ENCODE assay signal across 9 cellular contexts in genomic region chr6:90179190-90180169, GRCh38.
DNase-seq lines count a peak whose midpoint lies in the region; ATAC-seq and TF ChIP-seq lines count a peak whose summit lies in the region.
"Had no signal": no experiment of that assay in that cellular context is flagged by ENCODE, and none has a peak within 500 bp of the region (broad histone marks: within the 10 kb centered on the region; RNA-seq: fewer than 3 reads in every experiment).

No MANE protein-coding gene starts in this region.

- CTCF ChIA-PET in A673 (lab: Charles Lee) (no interaction called here), T-cell (lab: Charles Lee) (interaction anchor here (0.7 to 4.2 kb wide), 9 partner anchors 9 to 239 kb away, joined by 3 to 27 read pairs (median 4); no protein-coding TSS in a partner anchor)

- intact Hi-C loops in A673 (cut with micrococcal nuclease; ENCODE audit: unreplicated experiment), result loop anchor here (5.0 kb wide), 1 partner anchor 202 kb away; no protein-coding TSS in a partner anchor

- ATAC-seq in T-cell (replicated peaks in 1 of 4), result no peak
- ATAC-seq in foreskin keratinocyte, result no peak

- H3K27ac Mint-ChIP-seq in T-cell, result peak overlapping the region; percentile 40 to 92

- H3K27me3 ChIP-seq in A673 (replicated peaks; ENCODE audit: insufficient read depth, low read depth, low read length, poor library complexity), result no peaks in the 10 kb centered on the region
- peaks cover 1% of the 10 kb centered on the region for H3K27me3 ChIP-seq in GM06990 (replicated peaks; ENCODE audit: control insufficient read depth, insufficient read depth, low read length)
- H3K27me3 ChIP-seq in foreskin keratinocyte, result no peaks in the 10 kb centered on the region

- no peak overlapping the region for H3K27ac ChIP-seq in A673 (ENCODE audit: low read depth, low read length, poor library complexity, severe bottlenecking)
- H3K27ac ChIP-seq in foreskin keratinocyte, result no peak overlapping the region

- peaks cover 78 to 81% (median 81%) of the 10 kb centered on the region in 3 donors for H3K4me1 Mint-ChIP-seq in T-cell

- H3K36me3 Mint-ChIP-seq in T-cell, result peaks cover 14% of the 10 kb centered on the region

- peak overlapping the region in 1 of 3 donors; percentile 55 for H3K4me3 Mint-ChIP-seq in T-cell

- POLR2A ChIA-PET in A673 (lab: Charles Lee; ENCODE audit: low non-redundant PET), result no interaction called here
- POLR2A ChIA-PET in T-cell (lab: Charles Lee), result interaction anchor here (0.6 to 0.9 kb wide), 2 partner anchors 38 to 114 kb away, joined by 3 read pairs; no protein-coding TSS in a partner anchor

- DNase-seq in A673 (ENCODE audit: low spot score) (peak; percentile 40), GM06990 (ENCODE audit: extremely low read depth, insufficient read length) (no peak), T-cell (peak in 12 of 34 experiments; percentile 15 to 50 (median 32)), foreskin keratinocyte (no peak), anterior cingulate cortex (lab: John Stamatoyannopoulos, UW) (no peak), NCI-H1930 (lab: John Stamatoyannopoulos, UW) (no peak), Ammon's horn (ENCODE audit: low spot score) (no peak)
- no peak for DNase-seq in activated CD8-positive, alpha-beta memory T cell treated with anti-CD3 and anti-CD28 coated beads, Interleukin-2, amount 50 U/mL, for 48 hours
- DNase-seq: activated gamma-delta T cell treated with Interleukin-2 at 50 U/mL for 16 hours had no signal

- no peaks in the 10 kb centered on the region for H3K36me3 ChIP-seq in A673 (ENCODE audit: insufficient read depth, low read length, poor library complexity, severe bottlenecking)
- H3K36me3 ChIP-seq in GM06990 (ENCODE audit: control insufficient read depth, insufficient read depth, low read length), result no peaks in the 10 kb centered on the region

- no peaks in the 10 kb centered on the region for H3K27me3 Mint-ChIP-seq in T-cell

- H3K4me1 ChIP-seq in A673 (ENCODE audit: insufficient read depth, low read length, poor library complexity, severe bottlenecking) (no peaks in the 10 kb centered on the region), foreskin keratinocyte (peaks cover 16% of the 10 kb centered on the region)

- BruUV-seq in A673 (replicated peaks; lab: Mats Ljungman, UMichigan), result no TSS peak

- peak; percentile 61 for TF ChIP-seq CTCF in A673 (conservative IDR thresholded peaks at IDR 0.05; ENCODE audit: low read depth, low read length)
- TF ChIP-seq CTCF in GM06990 (IDR thresholded peaks at IDR 0.05; ENCODE audit: insufficient read depth, low read length, poor library complexity, severe bottlenecking), result peak; percentile 32
- peak; percentile 61 for TF ChIP-seq CTCF in foreskin keratinocyte (conservative IDR thresholded peaks at IDR 0.05)

- H3K4me3 ChIP-seq in A673 (ENCODE audit: low read depth, low read length, poor library complexity, severe bottlenecking) (no peak overlapping the region), GM06990 (replicated peaks; ENCODE audit: low read depth, low read length) (no peak overlapping the region)

- H3K9me3 Mint-ChIP-seq in T-cell, result no peaks in the 10 kb centered on the region

- no peaks in the 10 kb centered on the region for H3K9me3 ChIP-seq in A673 (ENCODE audit: low read depth, low read length, poor library complexity, severe bottlenecking)
